In genomic region chr6:89542081-89542855, GRCh38 we compare ENCODE assay signal across 28 cellular contexts.
DNase-seq lines count a peak whose midpoint lies in the region; ATAC-seq and TF ChIP-seq lines count a peak whose summit lies in the region.
"Had no signal": no experiment of that assay in that cellular context is flagged by ENCODE, and none has a peak within 500 bp of the region (broad histone marks: within the 10 kb centered on the region; RNA-seq: fewer than 3 reads in every experiment).

No MANE protein-coding gene starts in this region.

- no peaks in the 10 kb centered on the region for H3K27me3 ChIP-seq in CD4-positive, alpha-beta T cell (ENCODE audit: control insufficient read depth, insufficient read depth, low read length)
- H3K27me3 ChIP-seq: BE2C, brain microvascular endothelial cell, transverse colon had no signal

- H3K9me3 Mint-ChIP-seq in progenitor cell of endocrine pancreas (ENCODE audit: low read depth) = peaks cover 4% of the 10 kb centered on the region
- H3K9me3 Mint-ChIP-seq in CD4-positive, alpha-beta T cell = no peaks in the 10 kb centered on the region
- H3K9me3 Mint-ChIP-seq: activated CD4-positive, alpha-beta T cell treated with anti-CD3 and anti-CD28 coated beads, Interleukin-2, amount 10 ng/mL, durations not matched to agents 7 days and 5 days; natural killer cell treated with Interleukin-12 subunit alpha and Interleukin-12 subunit beta and Interleukin-15 and Interleukin-18, amount 100 ng/mL, for 72 hours had no signal

- H3K9me3 ChIP-seq in CD4-positive, alpha-beta T cell (ENCODE audit: control insufficient read depth, low read length) = no peaks in the 10 kb centered on the region
- H3K9me3 ChIP-seq: BE2C, mucosa of descending colon, transverse colon had no signal

- intact Hi-C loops in CD4-positive, alpha-beta T cell (cut with DNase I, micrococcal nuclease) = no loop called here

- DNase-seq in progenitor cell of endocrine pancreas (ENCODE audit: low spot score, unreplicated experiment) (no peak), cerebellar cortex (ENCODE audit: low spot score) (no peak), T-helper 2 cell (no peak)
- no peak for DNase-seq in activated T-cell treated with anti-CD3 and anti-CD28 coated beads, Interleukin-2, amount 50 U/mL, for 1 hour
- no peak for DNase-seq in CD4-positive, alpha-beta T cell
- DNase-seq: ACHN; activated CD4-positive, alpha-beta T cell treated with anti-CD3 and anti-CD28 coated beads, Interleukin-2, amount 10 ng/mL, durations not matched to agents 7 days and 5 days; activated naive CD4-positive, alpha-beta T cell treated with Interleukin-2 at 50 U/mL for 16 hours; activated T-cell treated with anti-CD3 and anti-CD28 coated beads, Interleukin-2, amount 50 U/mL, for 48 hours; BE2C; brain microvascular endothelial cell; DMS153; mucosa of descending colon; NCI-H1092 treated with DMSO at 0.1 percent for 48 hours; NCI-H1930; NCI-H526 treated with DMSO at 0.1 percent for 48 hours; retina; SIG-M5; small intestine; stimulated activated CD4-positive, alpha-beta T cell treated with anti-CD3 and anti-CD28 coated beads, Interleukin-1b, Interleukin-23, amount 100 ng/mL, for 48 hours; SW 1271; T1000; transverse colon had no signal

- H3K27me3 Mint-ChIP-seq in progenitor cell of endocrine pancreas = no peaks in the 10 kb centered on the region
- H3K27me3 Mint-ChIP-seq in CD4-positive, alpha-beta T cell = peaks cover 8% of the 10 kb centered on the region

- POLR2A ChIA-PET in CD4-positive, alpha-beta T cell (lab: Charles Lee) = no interaction called here

- peak overlapping the region; percentile 22 for H3K4me3 Mint-ChIP-seq in progenitor cell of endocrine pancreas (ENCODE audit: low read depth)
- H3K4me3 Mint-ChIP-seq in CD4-positive, alpha-beta T cell = no peak overlapping the region
- H3K4me3 Mint-ChIP-seq: activated CD4-positive, alpha-beta T cell treated with anti-CD3 and anti-CD28 coated beads, Interleukin-2, amount 10 ng/mL, durations not matched to agents 7 days and 5 days; natural killer cell treated with Interleukin-12 subunit alpha and Interleukin-12 subunit beta and Interleukin-15 and Interleukin-18, amount 100 ng/mL, for 72 hours had no signal

- CTCF ChIA-PET in CD4-positive, alpha-beta T cell (lab: Charles Lee) = no interaction called here

- H3K4me1 Mint-ChIP-seq in progenitor cell of endocrine pancreas (ENCODE audit: low read depth) = peaks cover 17% of the 10 kb centered on the region
- no peaks in the 10 kb centered on the region for H3K4me1 Mint-ChIP-seq in CD4-positive, alpha-beta T cell (ENCODE audit: low read depth)
- H3K4me1 Mint-ChIP-seq: activated CD4-positive, alpha-beta T cell treated with anti-CD3 and anti-CD28 coated beads, Interleukin-2, amount 10 ng/mL, durations not matched to agents 7 days and 5 days had no signal

- H3K27ac Mint-ChIP-seq in progenitor cell of endocrine pancreas = no peak overlapping the region
- no peak overlapping the region for H3K27ac Mint-ChIP-seq in CD4-positive, alpha-beta T cell
- H3K27ac Mint-ChIP-seq: activated CD4-positive, alpha-beta T cell treated with anti-CD3 and anti-CD28 coated beads, Interleukin-2, amount 10 ng/mL, durations not matched to agents 7 days and 5 days; natural killer cell treated with Interleukin-12 subunit alpha and Interleukin-12 subunit beta and Interleukin-15 and Interleukin-18, amount 100 ng/mL, for 72 hours had no signal

- ATAC-seq in GM18909 (IDR thresholded peaks at IDR 0.05; ENCODE audit: poor library complexity, unreplicated experiment) = peak; percentile 92
- ATAC-seq in HG02759 (IDR thresholded peaks at IDR 0.05; ENCODE audit: unreplicated experiment) = peak; percentile 47
- ATAC-seq in HG03460 (IDR thresholded peaks at IDR 0.05; ENCODE audit: unreplicated experiment) = peak; percentile 90
- no peak for ATAC-seq in CD4-positive, alpha-beta T cell (ENCODE audit: poor library complexity)
- ATAC-seq: mucosa of descending colon; natural killer cell treated with Interleukin-12 subunit alpha and Interleukin-12 subunit beta and Interleukin-15 and Interleukin-18, amount 100 ng/mL, for 72 hours; Panc1 had no signal

- H3K36me3 Mint-ChIP-seq in progenitor cell of endocrine pancreas (ENCODE audit: insufficient read depth) = no peaks in the 10 kb centered on the region
- no peaks in the 10 kb centered on the region for H3K36me3 Mint-ChIP-seq in CD4-positive, alpha-beta T cell (ENCODE audit: low read depth)
- H3K36me3 Mint-ChIP-seq: natural killer cell treated with Interleukin-12 subunit alpha and Interleukin-12 subunit beta and Interleukin-15 and Interleukin-18, amount 100 ng/mL, for 72 hours had no signal

- no peak for TF ChIP-seq CTCF in progenitor cell of endocrine pancreas (IDR thresholded peaks at IDR 0.05; ENCODE audit: unreplicated experiment)
- TF ChIP-seq CTCF in CD4-positive, alpha-beta T cell (IDR thresholded peaks at IDR 0.05) = no peak

- no peak overlapping the region for H3K27ac ChIP-seq in CD4-positive, alpha-beta T cell (ENCODE audit: low read depth, low read length)
- H3K27ac ChIP-seq: brain microvascular endothelial cell, transverse colon had no signal
